ENCODE assay signal across 8 cellular contexts in genomic region chr1:45569962-45570581, GRCh38. TPM values are rescaled to one million over a fixed set of nuclear protein-coding genes. Genes with fewer than 3 reads are reported as not detected.
DNase-seq lines count a peak whose midpoint lies in the region; ATAC-seq, FAIRE-seq and TF ChIP-seq lines count a peak whose summit lies in the region.

No MANE protein-coding gene starts in this region.

- no peak overlapping the region for H2BK5ac ChIP-seq in H1 (ENCODE audit: low read depth, low read length)

- no peaks in the 10 kb centered on the region for H3K23me2 ChIP-seq in H1 (ENCODE audit: low read depth, low read length)

- DNase-seq in GM10248 (ENCODE audit: extremely low spot score): peak; percentile 71
- peak; percentile 54 for DNase-seq in NCI-H82 treated with DMSO at 0.1 percent for 48 hours (lab: John Stamatoyannopoulos, UW; ENCODE audit: unreplicated experiment)
- peak; percentile 27 to 45 for DNase-seq in activated CD8-positive, alpha-beta memory T cell treated with anti-CD3 and anti-CD28 coated beads for 1 hour (ENCODE audit: extremely low read depth in 1 of 2, low read depth in 1 of 2)
- peak in 1 of 2 experiments; percentile 83 for DNase-seq in H1 (ENCODE audit: low read depth in 1 of 2, low spot score in 2 of 2)
- DNase-seq in middle frontal gyrus (ENCODE audit: extremely low spot score, low spot score): peak; percentile 53
- DNase-seq in stimulated activated CD8-positive, alpha-beta memory T cell treated with anti-CD3 and anti-CD28 coated beads, Interleukin-4, amount 100 ng/mL, for 24 hours (ENCODE audit: low read depth): peak; percentile 51

- no peak overlapping the region for H3K56ac ChIP-seq in H1 (replicated peaks; ENCODE audit: insufficient read length, low read depth, low read length)

- no peak overlapping the region for H3K4me3 ChIP-seq in H1 (ENCODE audit: extremely low read depth in 1 of 4, insufficient read depth in 2 of 4, low read depth in 3 of 4, low read length in 4 of 4)

- H3K4ac ChIP-seq in H1 (replicated peaks; ENCODE audit: insufficient read length, low read depth, low read length): no peak overlapping the region

- H4K5ac ChIP-seq in H1 (ENCODE audit: insufficient read length, low read depth, low read length): no peak overlapping the region

- no peak overlapping the region for H3K14ac ChIP-seq in H1 (ENCODE audit: insufficient read length)

- H4K91ac ChIP-seq in H1 (replicated peaks; ENCODE audit: insufficient read length, low read length): no peak overlapping the region

- FAIRE-seq in H1 (lab: Jason Lieb, UNC): peak; percentile 82

- H4K8ac ChIP-seq in H1 (ENCODE audit: extremely low read depth, insufficient read depth, low read length): no peak overlapping the region

- H2BK15ac ChIP-seq in H1 (ENCODE audit: low read length): no peak overlapping the region

- POLR2A ChIA-PET in GM10248 (lab: Yijun Ruan, JAX) (interaction anchor here (1.0 to 2.3 kb wide), 4 partner anchors 14 to 57 kb away, joined by 3 to 17 read pairs (median 8); partner anchors contain the start of gene PRDX1), H1 (lab: Charles Lee; ENCODE audit: partially characterized antibody) (interaction anchor here (1.0 to 16.6 kb wide), 10 partner anchors 9 to 70 kb away, joined by 3 to 222 read pairs (median 34); partner anchors contain the start of genes AKR1A1, CCDC163, MMACHC and NASP)

- H3K9me3 ChIP-seq in H1 (ENCODE audit: insufficient read depth in 2 of 2, low read depth in 1 of 2, low read length in 1 of 2): no peaks in the 10 kb centered on the region

- peak; percentile 96 for TF ChIP-seq CTCF in GM10248 (IDR thresholded peaks at IDR 0.05; ENCODE audit: control extremely low read depth, extremely low read depth, low read depth, missing control alignments)
- TF ChIP-seq CTCF in H1 (IDR thresholded peaks at IDR 0.05; ENCODE audit: control extremely low read depth in 1 of 3, insufficient read depth in 1 of 3, low read depth in 1 of 3, low read length in 3 of 3): peak; percentile 59 to 96 (median 94)

- H2BK120ac ChIP-seq in H1 (replicated peaks; ENCODE audit: low read depth, low read length): no peak overlapping the region

- peak; percentile 87 to 93 for TF ChIP-seq RAD21 in H1 (IDR thresholded peaks at IDR 0.05 in 1 of 2, conservative IDR thresholded peaks at IDR 0.05 in 1 of 2; ENCODE audit: low read depth in 2 of 2, low read length in 2 of 2)

- H3K36me3 ChIP-seq in H1 (ENCODE audit: control insufficient read depth in 2 of 4, insufficient read depth in 4 of 4, low read length in 3 of 4): peaks cover 27 to 50% (median 41%) of the 10 kb centered on the region in 4 experiments

- no peak overlapping the region for H2AFZ ChIP-seq in H1 (ENCODE audit: low read length)

- WGBS in H1 (ENCODE audit: extremely low coverage in 1 of 2, insufficient coverage in 1 of 2, insufficient read length in 1 of 2, insufficient replicate concordance in 2 of 2, low coverage in 1 of 2, low lambda C conversion rate in 2 of 2, missing lambda C conversion rate in 1 of 2), 2 experiments: 47% methylated on average over 8 of the region's 8 CpGs; no CpG with 5 or more reads in 1 of the 2 experiments

- ATAC-seq in HG03442 (IDR thresholded peaks at IDR 0.05; ENCODE audit: unreplicated experiment): peak; percentile 49
- ATAC-seq in HG02840 (IDR thresholded peaks at IDR 0.05; ENCODE audit: low FRiP score, unreplicated experiment): no peak

- no peaks in the 10 kb centered on the region for H3K79me2 ChIP-seq in H1 (ENCODE audit: control insufficient read depth in 1 of 2, insufficient read depth in 2 of 2, low read length in 2 of 2)

- H3K4me1 ChIP-seq in H1 (replicated peaks in 1 of 4; ENCODE audit: control insufficient read depth in 3 of 4, insufficient read depth in 4 of 4, low read length in 3 of 4): peaks cover 0 to 12% (median 5%) of the 10 kb centered on the region in 4 experiments; a peak in 6 of 7 replicates

- no peak overlapping the region for H3K27ac ChIP-seq in H1 (ENCODE audit: low read depth, low read length)

- no peak overlapping the region for H2BK12ac ChIP-seq in H1 (ENCODE audit: low read depth, low read length)

- peaks cover 6 to 11% of the 10 kb centered on the region in 2 experiments for H4K20me1 ChIP-seq in H1 (replicated peaks in 1 of 2; ENCODE audit: control insufficient read depth in 1 of 2, insufficient read depth in 2 of 2, low read length in 2 of 2)

- CTCF ChIA-PET in GM10248 (lab: Yijun Ruan, JAX) (interaction anchor here (0.7 to 7.9 kb wide), 34 partner anchors 8 to 654 kb away, joined by 3 to 130 read pairs (median 4); partner anchors contain the start of genes AKR1A1, MMACHC, MUTYH and NASP), H1 (lab: Charles Lee; ENCODE audit: partially characterized antibody) (interaction anchor here (0.5 to 10.7 kb wide), 37 partner anchors 10 to 856 kb away, joined by 3 to 133 read pairs (median 6); partner anchors contain the start of genes AKR1A1, CCDC163, MMACHC and NASP)

- TF ChIP-seq POLR2A in H1 (IDR thresholded peaks at IDR 0.05; ENCODE audit: control extremely low read depth in 1 of 2, low read depth in 2 of 2, low read length in 2 of 2): peak; percentile 30 to 35; a peak in 1 of 3 replicates

- no peak for TF ChIP-seq EP300 in H1 (IDR thresholded peaks at IDR 0.05; ENCODE audit: borderline replicate concordance in 1 of 2, low read depth in 2 of 2, low read length in 2 of 2)

- H3K23ac ChIP-seq in H1 (ENCODE audit: insufficient read length): no peak overlapping the region

- H3K27me3 ChIP-seq in H1 (replicated peaks in 1 of 4; ENCODE audit: control insufficient read depth in 3 of 4, extremely low read depth in 1 of 4, insufficient read depth in 3 of 4, low read length in 3 of 4): no peaks in the 10 kb centered on the region

- H3K4me2 ChIP-seq in H1 (ENCODE audit: insufficient read depth in 1 of 2, low read depth in 2 of 2, low read length in 2 of 2): no peak overlapping the region

- H2BK20ac ChIP-seq in H1 (ENCODE audit: low read length): no peak overlapping the region

- H2AK5ac ChIP-seq in H1 (ENCODE audit: low read depth, low read length): no peak overlapping the region

- H3K79me1 ChIP-seq in H1 (ENCODE audit: low read depth, low read length): 0 out of 2 replicates have a peak, but pooled peaks cover 3% of the 10 kb centered on the region

- H3K9ac ChIP-seq in H1 (replicated peaks in 1 of 4; ENCODE audit: extremely low read depth in 1 of 4, low read depth in 3 of 4, low read length in 3 of 4): no peak overlapping the region

- H3K18ac ChIP-seq in H1 (ENCODE audit: extremely low read depth, low read length): no peak overlapping the region

TF ChIP-seq in H1, 55 proteins besides CTCF, POLR2A, EP300 and RAD21 (continues in another document):
- TF ChIP-seq TAF7 (optimal IDR thresholded peaks at IDR 0.05; ENCODE audit: borderline replicate concordance, low read depth, low read length) (no peak), TEAD4 (IDR thresholded peaks at IDR 0.05; ENCODE audit: low read depth, low read length) (peak; percentile 65; the same call in 1 of the 2 replicates), BRCA1 (IDR thresholded peaks at IDR 0.05; ENCODE audit: low read depth, low read length) (no peak), POLR2AphosphoS5 (IDR thresholded peaks at IDR 0.05; ENCODE audit: low read depth, low read length) (0 out of 2 replicates have a peak, but pooled peaks have one; percentile 61), CEBPB (IDR thresholded peaks at IDR 0.05; ENCODE audit: low read depth, low read length) (no peak), CBX8 (IDR thresholded peaks at IDR 0.05; ENCODE audit: borderline replicate concordance, low read depth, low read length) (no peak), KDM5A (IDR thresholded peaks at IDR 0.05; ENCODE audit: low read length) (0 out of 2 replicates have a peak, but pooled peaks have one; percentile 44)

RNA-seq across cellular contexts. Expression of gene NASP, which starts 13.8 kb away (rescaled TPM):
- total RNA-seq in H1 (2021; fragmentation: NEBNext Ultra II Directional; extraction: Animal tissue kit (Norgen Biotek cat#: 25700)): 629 and 647 TPM in 2 replicates
- polyA plus RNA-seq in H1 (2011; rRNA removed): 263 and 356 TPM in 2 replicates
- polyA plus RNA-seq in H1 (2011; cell fraction: cytosol; rRNA removed): 423 TPM
- 380 TPM for polyA plus RNA-seq in H1 (2011; cell fraction: nucleus; rRNA removed)
- 633 to 774 TPM (median 699 TPM) in 4 replicates for polyA plus RNA-seq in H1 (2012, experiment 1 of 2)
- polyA plus RNA-seq in H1 (2012, experiment 2 of 2): 83.2 TPM
- 395 TPM for polyA plus RNA-seq in H1 (2013, experiment 1 of 2)
- 401 TPM for polyA plus RNA-seq in H1 (2013, experiment 2 of 2)
- polyA minus RNA-seq in H1 (2011; rRNA and poly(A)+ RNA removed): 220 and 315 TPM in 2 replicates
- 375 TPM for polyA minus RNA-seq in H1 (2011; cell fraction: cytosol; rRNA and poly(A)+ RNA removed)
- polyA minus RNA-seq in H1 (2011; cell fraction: nucleus; rRNA and poly(A)+ RNA removed): 203 TPM

RNA-seq across cellular contexts. Expression of gene AKR1A1, which starts 19.4 kb away (rescaled TPM):
- 334 and 344 TPM in 2 replicates for total RNA-seq in H1 (2021; fragmentation: NEBNext Ultra II Directional; extraction: Animal tissue kit (Norgen Biotek cat#: 25700))
- 399 and 435 TPM in 2 replicates for polyA plus RNA-seq in H1 (2011; rRNA removed)
- polyA plus RNA-seq in H1 (2011; cell fraction: cytosol; rRNA removed): 455 TPM
- polyA plus RNA-seq in H1 (2011; cell fraction: nucleus; rRNA removed): 500 TPM
- 273 to 514 TPM (median 449 TPM) in 4 replicates for polyA plus RNA-seq in H1 (2012, experiment 1 of 2)
- polyA plus RNA-seq in H1 (2012, experiment 2 of 2): 457 TPM
- 245 TPM for polyA plus RNA-seq in H1 (2013, experiment 1 of 2)
- 249 TPM for polyA plus RNA-seq in H1 (2013, experiment 2 of 2)
- polyA minus RNA-seq in H1 (2011; rRNA and poly(A)+ RNA removed): 363 and 374 TPM in 2 replicates
- polyA minus RNA-seq in H1 (2011; cell fraction: cytosol; rRNA and poly(A)+ RNA removed): 211 TPM
- polyA minus RNA-seq in H1 (2011; cell fraction: nucleus; rRNA and poly(A)+ RNA removed): 181 TPM

RNA-seq across cellular contexts. Expression of gene PRDX1, which starts 48.4 kb away (rescaled TPM):
- 1,354 and 1,418 TPM in 2 replicates for total RNA-seq in H1 (2021; fragmentation: NEBNext Ultra II Directional; extraction: Animal tissue kit (Norgen Biotek cat#: 25700))
- 611 and 1,165 TPM in 2 replicates for polyA plus RNA-seq in H1 (2011; rRNA removed)
- polyA plus RNA-seq in H1 (2011; cell fraction: cytosol; rRNA removed): 1,073 TPM
- polyA plus RNA-seq in H1 (2011; cell fraction: nucleus; rRNA removed): 289 TPM
- 1,250 to 1,913 TPM (median 1,350 TPM) in 4 replicates for polyA plus RNA-seq in H1 (2012, experiment 1 of 2)
- 731 TPM for polyA plus RNA-seq in H1 (2012, experiment 2 of 2)
- polyA plus RNA-seq in H1 (2013, experiment 1 of 2): 1,094 TPM
- 1,165 TPM for polyA plus RNA-seq in H1 (2013, experiment 2 of 2)
- polyA minus RNA-seq in H1 (2011; rRNA and poly(A)+ RNA removed): 624 and 694 TPM in 2 replicates
- 277 TPM for polyA minus RNA-seq in H1 (2011; cell fraction: cytosol; rRNA and poly(A)+ RNA removed)
- 228 TPM for polyA minus RNA-seq in H1 (2011; cell fraction: nucleus; rRNA and poly(A)+ RNA removed)

RNA-seq across cellular contexts. Expression of gene CCDC17, which starts 53.8 kb away (rescaled TPM):
- 1.9 and 2.0 TPM in 2 replicates for total RNA-seq in H1 (2021; fragmentation: NEBNext Ultra II Directional; extraction: Animal tissue kit (Norgen Biotek cat#: 25700))
- polyA plus RNA-seq in H1 (2011; rRNA removed): 0.95 and 1.2 TPM in 2 replicates
- 1.1 TPM for polyA plus RNA-seq in H1 (2011; cell fraction: cytosol; rRNA removed)
- polyA plus RNA-seq in H1 (2011; cell fraction: nucleus; rRNA removed): 8.0 TPM
- 0.99 to 2.6 TPM (median 1.3 TPM) in 4 replicates for polyA plus RNA-seq in H1 (2012, experiment 1 of 2)
- 0.45 TPM for polyA plus RNA-seq in H1 (2012, experiment 2 of 2)
- 0.63 TPM for polyA plus RNA-seq in H1 (2013, experiment 1 of 2)
- 0.64 TPM for polyA plus RNA-seq in H1 (2013, experiment 2 of 2)
- 1.6 and 3.4 TPM in 2 replicates for polyA minus RNA-seq in H1 (2011; rRNA and poly(A)+ RNA removed)
- 1.2 TPM for polyA minus RNA-seq in H1 (2011; cell fraction: cytosol; rRNA and poly(A)+ RNA removed)
- polyA minus RNA-seq in H1 (2011; cell fraction: nucleus; rRNA and poly(A)+ RNA removed): 7.9 TPM
